22 cellular contexts compared by ENCODE assay signal in genomic region chr2:48258750-48259149, GRCh38.
"Had no signal": no experiment of that assay in that cellular context is flagged by ENCODE, and none has a peak within 500 bp of the region (broad histone marks: within the 10 kb centered on the region; RNA-seq: fewer than 3 reads in every experiment).

No MANE protein-coding gene starts in this region.

- ATAC-seq: activated CD4-positive, CD25-positive, alpha-beta regulatory T cell treated with anti-CD3 and anti-CD28 coated beads, Interleukin-2, amount 50 U/mL, for 24 hours; activated T-cell treated with anti-CD3 and anti-CD28 coated beads, Interleukin-2, amount 50 U/mL, for 4 hours; body of pancreas; foreskin keratinocyte; psoas muscle; right cardiac atrium; stimulated activated naive CD8-positive, alpha-beta T cell treated with anti-CD3 and anti-CD28 coated beads, Interleukin-15, amount 100 ng/mL, for 72 hours had no signal

- H3K4me1 ChIP-seq: body of pancreas, colonic mucosa, foreskin keratinocyte, psoas muscle, suprapubic skin had no signal

- H3K27me3 Mint-ChIP-seq: activated CD4-positive, alpha-beta T cell treated with anti-CD3 and anti-CD28 coated beads, Interleukin-2, amount 10 ng/mL, durations not matched to agents 7 days and 5 days; stimulated activated naive CD8-positive, alpha-beta T cell treated with anti-CD3 and anti-CD28 coated beads, Interleukin-15, amount 100 ng/mL, for 72 hours; type B pancreatic cell had no signal

- H3K36me3 Mint-ChIP-seq: type B pancreatic cell had no signal

- H3K9me3 Mint-ChIP-seq: activated CD4-positive, alpha-beta T cell treated with anti-CD3 and anti-CD28 coated beads, Interleukin-2, amount 10 ng/mL, durations not matched to agents 7 days and 5 days; activated naive CD4-positive, alpha-beta T cell treated with anti-CD3 and anti-CD28 coated beads for 36 hours; activated T-cell treated with anti-CD3 and anti-CD28 coated beads, Interleukin-2, amount 50 U/mL, for 4 hours; endodermal cell; naive thymus-derived CD4-positive, alpha-beta T cell; type B pancreatic cell had no signal

- H3K4me3 Mint-ChIP-seq: activated CD4-positive, alpha-beta T cell treated with anti-CD3 and anti-CD28 coated beads, Interleukin-2, amount 10 ng/mL, durations not matched to agents 7 days and 5 days; activated naive CD4-positive, alpha-beta T cell treated with anti-CD3 and anti-CD28 coated beads for 36 hours; activated T-cell treated with anti-CD3 and anti-CD28 coated beads, Interleukin-2, amount 50 U/mL, for 4 hours; endodermal cell; naive thymus-derived CD4-positive, alpha-beta T cell; stimulated activated naive CD8-positive, alpha-beta T cell treated with anti-CD3 and anti-CD28 coated beads, Interleukin-15, amount 100 ng/mL, for 72 hours; type B pancreatic cell had no signal

- H3K27ac Mint-ChIP-seq: activated CD4-positive, alpha-beta T cell treated with anti-CD3 and anti-CD28 coated beads, Interleukin-2, amount 10 ng/mL, durations not matched to agents 7 days and 5 days; activated naive CD4-positive, alpha-beta T cell treated with anti-CD3 and anti-CD28 coated beads for 36 hours; endodermal cell; naive thymus-derived CD4-positive, alpha-beta T cell; stimulated activated naive CD8-positive, alpha-beta T cell treated with anti-CD3 and anti-CD28 coated beads, Interleukin-15, amount 100 ng/mL, for 72 hours; type B pancreatic cell had no signal

- DNase-seq: activated CD4-positive, alpha-beta T cell treated with anti-CD3 and anti-CD28 coated beads, Interleukin-2, amount 10 ng/mL, durations not matched to agents 7 days and 5 days; activated CD8-positive, alpha-beta memory T cell treated with anti-CD3 and anti-CD28 coated beads, Interleukin-2, amount 50 U/mL, for 4 hours; activated naive CD4-positive, alpha-beta T cell treated with anti-CD3 and anti-CD28 coated beads for 36 hours; activated T-cell treated with anti-CD3 and anti-CD28 coated beads, Interleukin-2, amount 50 U/mL, for 4 hours; body of pancreas; colonic mucosa; endodermal cell; foreskin keratinocyte; glutamatergic neuron; mesendoderm; naive thymus-derived CD4-positive, alpha-beta T cell; ovary; psoas muscle; right cardiac atrium; stimulated activated CD4-positive, alpha-beta T cell treated with anti-CD3 and anti-CD28 coated beads, Interleukin-2, amount 100 ng/mL, for 48 hours; stimulated activated naive CD8-positive, alpha-beta T cell treated with anti-CD3 and anti-CD28 coated beads, Interleukin-15, amount 100 ng/mL, for 72 hours; T1000 had no signal

- H3K27ac ChIP-seq: body of pancreas, colonic mucosa, epithelial cell of prostate, foreskin keratinocyte, ovary, psoas muscle, skin epidermis, suprapubic skin had no signal

- H3K36me3 ChIP-seq: colonic mucosa, ovary, suprapubic skin had no signal

- H3K27me3 ChIP-seq: body of pancreas, colonic mucosa, foreskin keratinocyte, ovary, suprapubic skin had no signal

- H3K9me3 ChIP-seq: body of pancreas, colonic mucosa, ovary, psoas muscle, suprapubic skin had no signal

- H3K4me1 Mint-ChIP-seq: activated CD4-positive, alpha-beta T cell treated with anti-CD3 and anti-CD28 coated beads, Interleukin-2, amount 10 ng/mL, durations not matched to agents 7 days and 5 days; endodermal cell; stimulated activated naive CD8-positive, alpha-beta T cell treated with anti-CD3 and anti-CD28 coated beads, Interleukin-15, amount 100 ng/mL, for 72 hours had no signal

- H3K4me3 ChIP-seq: body of pancreas, colonic mucosa, ovary, psoas muscle, skin epidermis, suprapubic skin had no signal
